Comparison of ENCODE assay signal across 8 cellular contexts in genomic region chr19:2475018-2475701, GRCh38. TPM values are rescaled to one million over a fixed set of nuclear protein-coding genes. Genes with fewer than 3 reads are reported as not detected.
DNase-seq lines count a peak whose midpoint lies in the region; ATAC-seq and TF ChIP-seq lines count a peak whose summit lies in the region.

No MANE protein-coding gene starts in this region.

- DNase-seq in SK-MEL-5 (ENCODE audit: low read depth, low spot score) (peak; percentile 32), left ventricle myocardium inferior (peak; percentile 62), retina (peak; percentile 73), GOT3 (lab: John Stamatoyannopoulos, UW) (no peak), NCI-H2107 treated with DMSO at 0.1 percent for 48 hours (lab: John Stamatoyannopoulos, UW; ENCODE audit: unreplicated experiment) (no peak)
- DNase-seq in activated naive CD8-positive, alpha-beta T cell treated with anti-CD3 and anti-CD28 coated beads, Interleukin-2, amount 50 U/mL, for 16 hours (ENCODE audit: low read depth, low spot score) = peak; percentile 55

- H3K9me3 ChIP-seq in left ventricle myocardium inferior (replicated peaks) = no peaks in the 10 kb centered on the region

- intact Hi-C loops in left ventricle myocardium inferior (cut with micrococcal nuclease) = loop anchor here (5.0 to 10.0 kb wide), 2 partner anchors 67 to 110 kb away; no protein-coding TSS in a partner anchor

- in situ Hi-C loops in SK-MEL-5 (cut with HindIII; ENCODE audit: low pct_unique_long_range_greater_than_20kb, low sequenced_read_pairs) = no loop called here

- H3K4me3 ChIP-seq in GM08714 (ENCODE audit: low read length) = peak overlapping the region; percentile 59; the same call in 1 of the 2 replicates
- peak overlapping the region; percentile 98 for H3K4me3 ChIP-seq in left ventricle myocardium inferior

- H3K27ac ChIP-seq in left ventricle myocardium inferior (replicated peaks) = peak overlapping the region; percentile 95

- ATAC-seq in HG02981 (IDR thresholded peaks at IDR 0.05; ENCODE audit: unreplicated experiment) = peak; percentile 3

- H3K4me1 ChIP-seq in left ventricle myocardium inferior = peaks cover 51% of the 10 kb centered on the region

- TF ChIP-seq CTCF in left ventricle myocardium inferior (IDR thresholded peaks at IDR 0.05; ENCODE audit: borderline replicate concordance) = no peak

- H3K36me3 ChIP-seq in left ventricle myocardium inferior = peaks cover 13% of the 10 kb centered on the region

- H3K27me3 ChIP-seq in left ventricle myocardium inferior (ENCODE audit: low read depth) = no peaks in the 10 kb centered on the region

RNA-seq across cellular contexts. Expression of gene GADD45B, which starts 0.8 kb away (rescaled TPM):
- 4.0 TPM in 2 replicates for total RNA-seq in SK-MEL-5 (2014; rRNA removed; shearing (Covaris generic))
- polyA plus RNA-seq in SK-MEL-5 (2015; cell fraction: cytosol; rRNA removed) = 4.4 and 4.8 TPM in 2 replicates
- polyA plus RNA-seq in SK-MEL-5 (2015; cell fraction: nucleus; rRNA removed) = 1.9 and 3.6 TPM in 2 replicates
- total RNA-seq in left ventricle myocardium inferior = 34.3 TPM

RNA-seq across cellular contexts. Expression of gene LMNB2, which starts 18.4 kb away (rescaled TPM):
- 52.1 and 52.6 TPM in 2 replicates for total RNA-seq in SK-MEL-5 (2014; rRNA removed; shearing (Covaris generic))
- 74.5 and 94.3 TPM in 2 replicates for polyA plus RNA-seq in SK-MEL-5 (2015; cell fraction: cytosol; rRNA removed)
- 45.5 and 48.0 TPM in 2 replicates for polyA plus RNA-seq in SK-MEL-5 (2015; cell fraction: nucleus; rRNA removed)
- total RNA-seq in left ventricle myocardium inferior = 11.0 TPM

RNA-seq across cellular contexts. Expression of gene TIMM13, which starts 47.8 kb away (rescaled TPM):
- 48.9 and 52.3 TPM in 2 replicates for total RNA-seq in SK-MEL-5 (2014; rRNA removed; shearing (Covaris generic))
- 47.4 and 63.9 TPM in 2 replicates for polyA plus RNA-seq in SK-MEL-5 (2015; cell fraction: cytosol; rRNA removed)
- polyA plus RNA-seq in SK-MEL-5 (2015; cell fraction: nucleus; rRNA removed) = 18.4 and 35.2 TPM in 2 replicates
- 87.7 TPM for total RNA-seq in left ventricle myocardium inferior

Comparison
In these comparisons a context has a peak if more than half of its experiments do, and no peak if none do; other contexts are left out.
1. DNase-seq: peak in SK-MEL-5 (single experiment), activated naive CD8-positive, alpha-beta T cell treated with anti-CD3 and anti-CD28 coated beads, Interleukin-2, amount 50 U/mL, for 16 hours (single experiment), left ventricle myocardium inferior (single experiment) and retina (single experiment); none in GOT3 (single experiment) and NCI-H2107 treated with DMSO at 0.1 percent for 48 hours (single experiment).